In genomic region chr15:26889298-26889898, GRCh38 we compare ENCODE assay signal across 8 cellular contexts. TPM values are rescaled to one million over a fixed set of nuclear protein-coding genes. Genes with fewer than 3 reads are reported as not detected.
DNase-seq lines count a peak whose midpoint lies in the region; ATAC-seq and TF ChIP-seq lines count a peak whose summit lies in the region.

No MANE protein-coding gene starts in this region.

- no peaks in the 10 kb centered on the region for H3K9me2 ChIP-seq in GM23338 (ENCODE audit: insufficient read depth)

- H3K36me3 Mint-ChIP-seq in GM23338 (ENCODE audit: low read depth), result peaks cover 11% of the 10 kb centered on the region
- H3K36me3 Mint-ChIP-seq in activated CD4-positive, alpha-beta T cell treated with anti-CD3 and anti-CD28 coated beads, Interleukin-2, amount 10 ng/mL, durations not matched to agents 24 days and 14 days (ENCODE audit: low read depth), result no peaks in the 10 kb centered on the region

- H3K4me3 ChIP-seq in GM23338, result no peak overlapping the region
- no peak overlapping the region for H3K4me3 ChIP-seq in fibroblast of lung (replicated peaks in 1 of 4; ENCODE audit: control extremely low read depth in 1 of 4, insufficient read depth in 1 of 4, low read depth in 3 of 4, low read length in 4 of 4)

- H2AFZ ChIP-seq in GM23338 (no peak overlapping the region), fibroblast of lung (ENCODE audit: low read length) (no peak overlapping the region)

- H3K9me3 ChIP-seq in fibroblast of lung (ENCODE audit: control insufficient read depth, insufficient read depth, low read depth, low read length), result no peaks in the 10 kb centered on the region

- H3K4me3 Mint-ChIP-seq in GM23338, result no peak overlapping the region
- no peak overlapping the region for H3K4me3 Mint-ChIP-seq in activated CD4-positive, alpha-beta T cell treated with anti-CD3 and anti-CD28 coated beads, Interleukin-2, amount 10 ng/mL, durations not matched to agents 24 days and 14 days

- H3K9me3 Mint-ChIP-seq in GM23338, result peaks cover 2% of the 10 kb centered on the region; the same call in 2 of the 3 replicates
- peaks cover 8% of the 10 kb centered on the region for H3K9me3 Mint-ChIP-seq in activated CD4-positive, alpha-beta T cell treated with anti-CD3 and anti-CD28 coated beads, Interleukin-2, amount 10 ng/mL, durations not matched to agents 24 days and 14 days

- intact Hi-C loops in activated CD4-positive, alpha-beta T cell treated with anti-CD3 and anti-CD28 coated beads, Interleukin-2, amount 10 ng/mL, durations not matched to agents 24 days and 14 days (cut with micrococcal nuclease), result no loop called here
- intact Hi-C loops in posterior cingulate gyrus (cut with DNase I), result no loop called here

- H3K9ac ChIP-seq in fibroblast of lung (ENCODE audit: insufficient read depth, low read length), result no peak overlapping the region

- TF ChIP-seq CTCF in C4-2B (conservative IDR thresholded peaks at IDR 0.05) (peak; percentile 79), GM23338 (conservative IDR thresholded peaks at IDR 0.05; ENCODE audit: low read depth in 2 of 2) (peak; percentile 70 to 92), fibroblast of lung (conservative IDR thresholded peaks at IDR 0.05 in 1 of 2, IDR thresholded peaks at IDR 0.05 in 1 of 2; ENCODE audit: low read depth in 1 of 2, low read length in 2 of 2) (peak; percentile 54 to 57)

- H4K20me1 ChIP-seq in GM23338 (replicated peaks; ENCODE audit: insufficient read depth) (no peaks in the 10 kb centered on the region), fibroblast of lung (ENCODE audit: control insufficient read depth, extremely low read depth, insufficient read depth, low read length) (no peaks in the 10 kb centered on the region)

- no peak overlapping the region for H3K4me2 ChIP-seq in GM23338
- H3K4me2 ChIP-seq in fibroblast of lung (ENCODE audit: extremely low read depth, insufficient read depth, low read length), result no peak overlapping the region

- H3F3A ChIP-seq in GM23338 (replicated peaks; ENCODE audit: low read depth), result 0 out of 2 replicates have a peak, but pooled peaks cover 6% of the 10 kb centered on the region

- H3K27ac ChIP-seq in C4-2B, result no peak overlapping the region
- no peak overlapping the region for H3K27ac ChIP-seq in GM23338 (ENCODE audit: low read depth)
- no peak overlapping the region for H3K27ac ChIP-seq in fibroblast of lung (ENCODE audit: insufficient read depth, low read length)

- H3K27me3 Mint-ChIP-seq in GM23338 (ENCODE audit: insufficient read depth, low read depth, poor library complexity), result peaks cover 5% of the 10 kb centered on the region
- no peaks in the 10 kb centered on the region for H3K27me3 Mint-ChIP-seq in activated CD4-positive, alpha-beta T cell treated with anti-CD3 and anti-CD28 coated beads, Interleukin-2, amount 10 ng/mL, durations not matched to agents 24 days and 14 days

- no peak for ATAC-seq in GM23338
- no peak for ATAC-seq in GM21367 (IDR thresholded peaks at IDR 0.05; ENCODE audit: unreplicated experiment)
- no peak for ATAC-seq in GM21825 (IDR thresholded peaks at IDR 0.05; ENCODE audit: unreplicated experiment)

- no peak overlapping the region for H3K27ac Mint-ChIP-seq in GM23338
- H3K27ac Mint-ChIP-seq in activated CD4-positive, alpha-beta T cell treated with anti-CD3 and anti-CD28 coated beads, Interleukin-2, amount 10 ng/mL, durations not matched to agents 24 days and 14 days, result no peak overlapping the region

- peaks cover 5% of the 10 kb centered on the region for H3K4me1 Mint-ChIP-seq in GM23338
- no peaks in the 10 kb centered on the region for H3K4me1 Mint-ChIP-seq in activated CD4-positive, alpha-beta T cell treated with anti-CD3 and anti-CD28 coated beads, Interleukin-2, amount 10 ng/mL, durations not matched to agents 24 days and 14 days

- H3K36me3 ChIP-seq in GM23338 (ENCODE audit: insufficient read depth) (no peaks in the 10 kb centered on the region), fibroblast of lung (ENCODE audit: control insufficient read depth, insufficient read depth, low read length) (no peaks in the 10 kb centered on the region)

- H3K27me3 ChIP-seq in GM23338 (ENCODE audit: insufficient read depth), result no peaks in the 10 kb centered on the region
- H3K27me3 ChIP-seq in fibroblast of lung (ENCODE audit: control insufficient read depth, insufficient read depth, low read length), result no peaks in the 10 kb centered on the region

- DNase-seq in GM23338 (ENCODE audit: low spot score) (peak; percentile 83), NCI-H2196 treated with DMSO at 0.1 percent for 48 hours (lab: John Stamatoyannopoulos, UW; ENCODE audit: unreplicated experiment) (peak; percentile 15), fibroblast of lung (ENCODE audit: low read depth in 2 of 2) (peak; percentile 58 to 81), posterior cingulate gyrus (peak in 6 of 10 donors; percentile 54 to 88 (median 64))
- peak; percentile 79 for DNase-seq in activated CD4-positive, alpha-beta T cell treated with anti-CD3 and anti-CD28 coated beads, Interleukin-2, amount 10 ng/mL, durations not matched to agents 24 days and 14 days

- H3K4me1 ChIP-seq in GM23338 (ENCODE audit: insufficient read depth) (no peaks in the 10 kb centered on the region), fibroblast of lung (ENCODE audit: control insufficient read depth, extremely low read depth, insufficient read depth, low read length) (no peaks in the 10 kb centered on the region)

- H3K79me2 ChIP-seq in GM23338 (replicated peaks; ENCODE audit: insufficient read depth), result no peaks in the 10 kb centered on the region
- H3K79me2 ChIP-seq in fibroblast of lung (ENCODE audit: control insufficient read depth, insufficient read depth, low read length), result no peaks in the 10 kb centered on the region

TF ChIP-seq in GM23338, 12 proteins besides CTCF, POLR2A, EP300 and RAD21 (continues in another document):
- TF ChIP-seq ETS1 (IDR thresholded peaks at IDR 0.05) (no peak), POLR2AphosphoS5 (IDR thresholded peaks at IDR 0.05; ENCODE audit: low read depth) (no peak), NANOG (IDR thresholded peaks at IDR 0.05; ENCODE audit: borderline replicate concordance) (no peak), CREB1 (CRISPR knock-in tag; IDR thresholded peaks at IDR 0.05; ENCODE audit: low read depth) (no peak)

RNA-seq across cellular contexts. Expression of gene GABRA5, which starts 22.5 kb away (rescaled TPM):
- 15.5 and 25.9 TPM in 2 replicates for total RNA-seq in GM23338 (2014; rRNA removed; shearing (Covaris generic))
- polyA plus RNA-seq in GM23338 (2016; fragmentation: Nextera tagmentation; extraction: Ambion mirVana) (6.7 and 11.5 TPM in 2 replicates), fibroblast of lung (0.09 and 0.23 TPM in 2 replicates)
- total RNA-seq in activated CD4-positive, alpha-beta T cell treated with anti-CD3 and anti-CD28 coated beads, Interleukin-2, amount 10 ng/mL, durations not matched to agents 24 days and 14 days, result not detected in 2 replicates
- total RNA-seq in fibroblast of lung, result not detected in 2 replicates
- 0.25 TPM in 1 of 2 replicates, not detected in the other for polyA plus RNA-seq in fibroblast of lung (2012)
- not detected in 2 replicates for polyA minus RNA-seq in fibroblast of lung (ENCODE audit: low replicate concordance)

Comparison
In these comparisons a context has a peak if more than half of its experiments do, and no peak if none do; other contexts are left out.
1. DNase-seq: peak in every context shown above with its lines; median percentile 83 in GM23338; 79 in activated CD4-positive, alpha-beta T cell treated with anti-CD3 and anti-CD28 coated beads, Interleukin-2, amount 10 ng/mL, durations not matched to agents 24 days and 14 days; 70 in fibroblast of lung; 64 in posterior cingulate gyrus; 15 in NCI-H2196 treated with DMSO at 0.1 percent for 48 hours.
2. RNA of gene GABRA5, which starts 22.5 kb away (total RNA-seq): 15.5 to 25.9 TPM in GM23338; not detected in activated CD4-positive, alpha-beta T cell treated with anti-CD3 and anti-CD28 coated beads, Interleukin-2, amount 10 ng/mL, durations not matched to agents 24 days and 14 days and not detected in fibroblast of lung; every median in the first group is over 10 times any median in the second.
3. Peak in every context shown above with its lines, with median percentiles within 50 percentile points of each other: CTCF ChIP-seq.